In genomic region chr7:95590387-95591248, GRCh38 we compare ENCODE assay signal across 1 cellular context.
TF ChIP-seq lines count a peak whose summit lies in the region.

No MANE protein-coding gene starts in this region.

TF ChIP-seq in HepG2, 621 proteins besides CTCF, POLR2A, EP300 and RAD21 (continued from another document):
- peak in 1 of 2 experiments; percentile 34; a peak in 1 of 4 replicates for TF ChIP-seq HMGXB4 (CRISPR knock-in tag; IDR thresholded peaks at IDR 0.05; ENCODE audit: borderline replicate concordance in 1 of 2, low read depth in 1 of 2)
- TF ChIP-seq CEBPB (IDR thresholded peaks at IDR 0.05; ENCODE audit: borderline replicate concordance, low read depth, low read length), result peak; percentile 91
- TF ChIP-seq ZNF878 (CRISPR knock-in tag; IDR thresholded peaks at IDR 0.05), result peak; percentile 73; the same call in 1 of the 2 replicates
- TF ChIP-seq ZNF614 (CRISPR knock-in tag; IDR thresholded peaks at IDR 0.05; ENCODE audit: borderline replicate concordance), result peak; percentile 50; the same call in 1 of the 2 replicates
- TF ChIP-seq ZNF713 (CRISPR knock-in tag; IDR thresholded peaks at IDR 0.05), result no peak
- 0 out of 2 replicates have a peak, but pooled peaks have one; percentile 53 for TF ChIP-seq HNRNPUL1 (IDR thresholded peaks at IDR 0.05; ENCODE audit: low read depth, low read length)
- peak; percentile 44; the same call in 1 of the 2 replicates for TF ChIP-seq SMYD3 (CRISPR knock-in tag; IDR thresholded peaks at IDR 0.05)
- no peak for TF ChIP-seq ZNF549 (CRISPR knock-in tag; IDR thresholded peaks at IDR 0.05)
- TF ChIP-seq HHEX (CRISPR knock-in tag; IDR thresholded peaks at IDR 0.05), result peak; percentile 71; the same call in 1 of the 2 replicates
- TF ChIP-seq DPF2 (CRISPR knock-in tag; IDR thresholded peaks at IDR 0.05; ENCODE audit: borderline replicate concordance, low read depth), result peak; percentile 80; the same call in 1 of the 2 replicates
- TF ChIP-seq ZSCAN9 (CRISPR knock-in tag; IDR thresholded peaks at IDR 0.05; ENCODE audit: borderline replicate concordance), result peak; percentile 95
- TF ChIP-seq ATF4 (CRISPR knock-in tag; IDR thresholded peaks at IDR 0.05), result peak in 1 of 2 experiments; percentile 80; a peak in 2 of 4 replicates
- peak; percentile 99 for TF ChIP-seq FOXP4 (CRISPR knock-in tag; IDR thresholded peaks at IDR 0.05)
- TF ChIP-seq KLF16 (CRISPR knock-in tag; IDR thresholded peaks at IDR 0.05), result peak in 1 of 2 experiments; percentile 51; a peak in 1 of 4 replicates
- no peak for TF ChIP-seq HINFP (CRISPR knock-in tag; IDR thresholded peaks at IDR 0.05; ENCODE audit: low read depth)
- peak; percentile 58; the same call in 1 of the 2 replicates for TF ChIP-seq ZNF7 (CRISPR knock-in tag; IDR thresholded peaks at IDR 0.05)
- peak; percentile 97; the same call in 1 of the 2 replicates for TF ChIP-seq FOXJ3 (CRISPR knock-in tag; IDR thresholded peaks at IDR 0.05; ENCODE audit: borderline replicate concordance)
- peak; percentile 81 for TF ChIP-seq HDAC1 (CRISPR knock-in tag; IDR thresholded peaks at IDR 0.05)
- TF ChIP-seq NCOR1 (IDR thresholded peaks at IDR 0.05; ENCODE audit: borderline replicate concordance, low read length), result peak; percentile 29; the same call in 1 of the 2 replicates
- peak; percentile 66 for TF ChIP-seq POGK (CRISPR knock-in tag; conservative IDR thresholded peaks at IDR 0.05)
- peak; percentile 44; the same call in 1 of the 2 replicates for TF ChIP-seq ZNF644 (CRISPR knock-in tag; IDR thresholded peaks at IDR 0.05; ENCODE audit: low read depth)
- TF ChIP-seq TEAD3 (CRISPR knock-in tag; optimal IDR thresholded peaks at IDR 0.05; ENCODE audit: borderline replicate concordance), result peak; percentile 73
- TF ChIP-seq ZNF18 (CRISPR knock-in tag; IDR thresholded peaks at IDR 0.05; ENCODE audit: insufficient replicate concordance), result no peak
- TF ChIP-seq ARID2 (CRISPR knock-in tag; IDR thresholded peaks at IDR 0.05; ENCODE audit: borderline replicate concordance), result peak; percentile 84; the same call in 1 of the 2 replicates
- 0 out of 2 replicates have a peak, but pooled peaks have one; percentile 33 for TF ChIP-seq NR2F2 (IDR thresholded peaks at IDR 0.05; ENCODE audit: borderline replicate concordance, low read depth)
- no peak for TF ChIP-seq ZNF749 (CRISPR knock-in tag; IDR thresholded peaks at IDR 0.05; ENCODE audit: borderline replicate concordance)
- no peak for TF ChIP-seq RFX5 (IDR thresholded peaks at IDR 0.05; ENCODE audit: low read depth, low read length)
- no peak for TF ChIP-seq SETDB1 (CRISPR knock-in tag; IDR thresholded peaks at IDR 0.05; ENCODE audit: borderline replicate concordance)
- peak; percentile 97 for TF ChIP-seq GATAD2A (CRISPR knock-in tag; IDR thresholded peaks at IDR 0.05)
- TF ChIP-seq HOMEZ (CRISPR knock-in tag; IDR thresholded peaks at IDR 0.05; ENCODE audit: low read depth), result 0 out of 2 replicates have a peak, but pooled peaks have one; percentile 62
